9 cellular contexts compared by ENCODE assay signal in genomic region chr3:135392151-135392550, GRCh38.
"Had no signal": no experiment of that assay in that cellular context is flagged by ENCODE, and none has a peak within 500 bp of the region (broad histone marks: within the 10 kb centered on the region; RNA-seq: fewer than 3 reads in every experiment).

No MANE protein-coding gene starts in this region.

- H3K36me3 ChIP-seq: HAP-1 had no signal

- H3K27ac Mint-ChIP-seq: HFFc6, IgD-negative memory B cell had no signal

- ATAC-seq: HCT116 had no signal

- FAIRE-seq: HTR-8/SVneo had no signal

- H3K4me3 ChIP-seq: GM23248, HAP-1 had no signal

- H3K4me1 Mint-ChIP-seq: IgD-negative memory B cell had no signal

- H3K4me3 Mint-ChIP-seq: HFFc6, IgD-negative memory B cell had no signal

- H3K27me3 Mint-ChIP-seq: IgD-negative memory B cell had no signal

- H3K4me1 ChIP-seq: HAP-1 had no signal

- DNase-seq: GM23248, GOT3, H7, HFFc6, KBM-7 had no signal

- H2AFZ ChIP-seq: GM23248 had no signal

- H3K27ac ChIP-seq: GM23248 had no signal

- H3K9me3 ChIP-seq: HAP-1 had no signal

- H3K9ac ChIP-seq: GM23248 had no signal
